ENCODE assay signal across 16 cellular contexts in genomic region chr19:15244106-15244803, GRCh38. TPM values are rescaled to one million over a fixed set of nuclear protein-coding genes. Genes with fewer than 3 reads are reported as not detected.
"Had no signal": no experiment of that assay in that cellular context is flagged by ENCODE, and none has a peak within 500 bp of the region (broad histone marks: within the 10 kb centered on the region; RNA-seq: fewer than 3 reads in every experiment).

No MANE protein-coding gene starts in this region.

- H3K4me3 ChIP-seq: body of pancreas, spleen had no signal

- H3K27me3 ChIP-seq: body of pancreas, neutrophil, spleen had no signal

- H3K9me3 ChIP-seq: body of pancreas, neutrophil, spleen had no signal

- H3K27ac Mint-ChIP-seq: stimulated activated naive CD8-positive, alpha-beta T cell treated with anti-CD3 and anti-CD28 coated beads, Interleukin-15, Interleukin-2, amounts not matched to agents 100 ng/mL and 50 ng/mL, for 24 hours had no signal

- H3K4me3 Mint-ChIP-seq: central memory CD8-positive, alpha-beta T cell; stimulated activated naive CD8-positive, alpha-beta T cell treated with anti-CD3 and anti-CD28 coated beads, Interleukin-15, Interleukin-2, amounts not matched to agents 100 ng/mL and 50 ng/mL, for 24 hours had no signal

- DNase-seq: activated CD4-positive, alpha-beta T cell treated with anti-CD3 and anti-CD28 coated beads, Interleukin-2, amount 50 U/mL, for 4 hours; activated CD4-positive, CD25-positive, alpha-beta regulatory T cell treated with anti-CD3 and anti-CD28 coated beads, Interleukin-2, amount 50 U/mL, for 72 hours; activated effector memory CD4-positive, alpha-beta T cell treated with anti-CD3 and anti-CD28 coated beads, Interleukin-2, amount 50 U/mL, for 16 hours; activated T-cell treated with anti-CD3 and anti-CD28 coated beads, Interleukin-2, amount 50 U/mL, for 1 hour; body of pancreas; effector memory CD4-positive, alpha-beta T cell; SHP77 treated with DMSO at 0.1 percent for 48 hours; spleen; stimulated activated CD4-positive, alpha-beta T cell treated with anti-CD3 and anti-CD28 coated beads, Interleukin-1b, Interleukin-23, amount 100 ng/mL, for 48 hours had no signal

- H3K9me3 Mint-ChIP-seq: central memory CD8-positive, alpha-beta T cell; stimulated activated naive CD8-positive, alpha-beta T cell treated with anti-CD3 and anti-CD28 coated beads, Interleukin-15, Interleukin-2, amounts not matched to agents 100 ng/mL and 50 ng/mL, for 24 hours had no signal

- H3K27ac ChIP-seq: body of pancreas, neutrophil had no signal

- H3K27me3 Mint-ChIP-seq: central memory CD8-positive, alpha-beta T cell; stimulated activated naive CD8-positive, alpha-beta T cell treated with anti-CD3 and anti-CD28 coated beads, Interleukin-15, Interleukin-2, amounts not matched to agents 100 ng/mL and 50 ng/mL, for 24 hours had no signal

- ATAC-seq: body of pancreas, sciatic nerve had no signal

RNA-seq across cellular contexts. Expression of gene EPHX3, which starts 12.0 kb away (rescaled TPM):
- total RNA-seq: body of pancreas, myocyte, temporal lobe had no signal

RNA-seq across cellular contexts. Expression of gene NOTCH3, which starts 43.5 kb away (rescaled TPM):
- total RNA-seq: T-helper 2 cell treated with Interferon-gamma antibody and Interleukin-4, amounts not matched to agents 100 ng/mL and 5 ng/mL, for 36 hours had no signal
